Comparison of ENCODE assay signal across 4 cellular contexts in genomic region chr9:86908261-86908660, GRCh38.
"Had no signal": no experiment of that assay in that cellular context is flagged by ENCODE, and none has a peak within 500 bp of the region (broad histone marks: within the 10 kb centered on the region; RNA-seq: fewer than 3 reads in every experiment).

No MANE protein-coding gene starts in this region.

- H3K4me2 ChIP-seq: GM23338 had no signal

- H3K4me3 ChIP-seq: GM23338 had no signal

- H3K4me3 Mint-ChIP-seq: GM23338, H9, IgD-negative memory B cell had no signal

- H3K4me1 Mint-ChIP-seq: IgD-negative memory B cell had no signal

- DNase-seq: H9, HCEC 1CT had no signal

- ATAC-seq: GM23338 had no signal

- H2AFZ ChIP-seq: GM23338 had no signal

- H3K36me3 Mint-ChIP-seq: IgD-negative memory B cell had no signal

- H3K27ac Mint-ChIP-seq: GM23338, H9, IgD-negative memory B cell had no signal
